1 cellular context compared by ENCODE assay signal in the genomic region with DNA sequence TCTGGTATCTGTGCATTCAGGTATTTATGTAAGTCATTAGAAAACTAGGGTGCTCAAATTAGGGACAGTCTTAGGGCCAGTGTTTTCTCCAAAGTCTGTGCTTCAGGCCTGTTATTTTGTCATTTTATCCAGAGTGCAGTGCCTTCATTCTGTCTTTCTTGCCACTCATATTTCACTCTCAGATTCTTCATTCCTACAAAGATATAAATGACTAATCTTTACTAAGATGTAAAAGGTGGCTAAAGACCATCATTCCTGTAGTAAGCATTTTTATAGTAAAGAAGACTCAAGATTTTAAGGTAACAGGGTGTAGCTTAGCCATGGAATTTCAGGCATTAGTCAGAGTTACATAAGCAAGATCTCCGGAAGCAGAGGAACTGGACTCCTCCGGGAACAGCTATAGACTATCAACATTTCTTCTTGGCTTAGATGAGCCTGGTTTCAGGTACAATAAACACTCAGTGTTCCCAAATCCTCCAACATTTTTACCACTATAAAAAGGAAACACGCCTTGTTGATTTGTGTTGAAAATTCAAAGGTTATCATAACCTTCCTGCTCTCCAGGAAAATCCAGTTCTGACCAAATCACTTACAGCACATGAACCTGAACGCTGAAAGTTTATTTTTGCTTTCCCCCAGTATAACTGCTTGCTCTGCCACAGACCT.
TF ChIP-seq lines count a peak whose summit lies in the region.

No MANE protein-coding gene starts in this region.

TF ChIP-seq in endothelial cell of umbilical vein, 7 proteins besides CTCF, POLR2A, EP300 and RAD21:
- TF ChIP-seq JUN (IDR thresholded peaks at IDR 0.05; ENCODE audit: borderline replicate concordance, insufficient read depth, insufficient read length, low read depth) (peak; percentile 28), GATA2 (IDR thresholded peaks at IDR 0.05; ENCODE audit: insufficient read depth, insufficient read length, low read depth, low read length) (peak; percentile 64), MAX (IDR thresholded peaks at IDR 0.05; ENCODE audit: insufficient read depth, insufficient read length) (no peak), POLR2AphosphoS5 (IDR thresholded peaks at IDR 0.05; ENCODE audit: insufficient read depth, low read depth, low read length) (peak; percentile 39), FOS (IDR thresholded peaks at IDR 0.05; ENCODE audit: borderline replicate concordance, insufficient read depth, low read length) (peak; percentile 75), EZH2 (IDR thresholded peaks at IDR 0.05; ENCODE audit: borderline replicate concordance, low read depth, low read length, severe bottlenecking) (no peak)
